In the genomic region with DNA sequence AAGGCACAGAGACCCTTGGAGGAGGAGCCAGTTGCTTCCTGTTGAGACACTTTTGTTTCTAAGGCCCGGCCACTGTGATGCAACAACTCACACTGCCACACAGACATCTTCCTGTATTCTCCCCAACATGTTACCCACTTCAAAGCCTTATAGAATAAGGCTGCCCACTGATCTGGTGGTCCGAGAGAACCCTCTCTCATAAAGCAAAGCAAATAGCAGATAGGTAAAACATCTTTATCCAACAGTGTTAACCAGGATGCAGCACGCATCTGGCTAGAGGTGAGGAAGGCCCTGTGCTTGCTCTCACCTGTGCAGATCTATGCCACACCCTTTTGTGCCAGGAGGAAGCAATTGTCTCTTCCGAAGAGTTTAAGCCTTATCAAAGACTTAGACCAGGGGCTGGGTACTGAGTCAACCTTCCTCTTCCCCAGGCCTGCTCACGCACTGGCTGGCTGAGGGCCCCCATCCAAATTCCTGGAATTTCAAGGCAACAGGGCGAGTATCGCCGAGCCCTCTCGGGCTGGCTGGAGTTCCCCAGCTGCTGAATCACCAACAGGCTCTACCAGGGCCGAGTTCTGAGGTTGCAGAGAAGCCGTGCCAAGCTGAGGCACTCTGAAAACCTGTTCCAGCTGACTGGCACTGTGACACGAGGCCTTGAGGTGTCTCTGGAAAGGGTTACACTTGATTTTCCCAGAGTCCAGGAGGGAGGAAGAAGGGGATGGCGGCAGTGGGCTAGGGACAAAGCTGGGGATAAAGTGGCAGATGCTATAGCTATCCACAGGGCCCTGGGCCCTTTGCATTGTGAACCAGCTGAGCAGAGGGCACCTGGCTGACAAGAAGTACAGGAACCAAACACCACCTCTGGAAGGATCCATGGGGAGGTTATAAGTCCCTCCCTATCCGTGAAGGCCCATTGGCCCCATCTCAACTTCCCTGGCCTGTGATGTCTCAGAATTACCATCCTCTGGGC, we compare ENCODE assay signal across 8 cellular contexts. TPM values are rescaled to one million over a fixed set of nuclear protein-coding genes. Genes with fewer than 3 reads are reported as not detected.
DNase-seq lines count a peak whose midpoint lies in the region; ATAC-seq lines count a peak whose summit lies in the region.

No MANE protein-coding gene starts in this region.

- peak; percentile 59 for DNase-seq in H7
- peak; percentile 92 for DNase-seq in SKM-1 treated with dmso at 0.1 percent for 144 hours (lab: John Stamatoyannopoulos, UW; ENCODE audit: unreplicated experiment)
- peak; percentile 38 to 41 (median 38) for DNase-seq in effector memory CD8-positive, alpha-beta T cell
- peak; percentile 5 for DNase-seq in non-pigmented ciliary epithelial cell (ENCODE audit: low read depth)
- no peak for DNase-seq in NCI-H82 (lab: John Stamatoyannopoulos, UW)
- DNase-seq in foreskin melanocyte = no peak
- DNase-seq in NCI-H69 (lab: John Stamatoyannopoulos, UW) = no peak
- no peak for DNase-seq in hypothalamus (lab: John Stamatoyannopoulos, UW)

- H3K36me3 ChIP-seq in H7 (replicated peaks; ENCODE audit: control insufficient read depth, insufficient read depth, low read length) = no peaks in the 10 kb centered on the region

- H3K36me3 Mint-ChIP-seq in effector memory CD8-positive, alpha-beta T cell (ENCODE audit: insufficient read depth) = peaks cover 5% of the 10 kb centered on the region

- ATAC-seq in effector memory CD8-positive, alpha-beta T cell (replicated peaks) = peak; percentile 92

- H3K27me3 Mint-ChIP-seq in effector memory CD8-positive, alpha-beta T cell = no peaks in the 10 kb centered on the region

- H3K9me3 Mint-ChIP-seq in effector memory CD8-positive, alpha-beta T cell = no peaks in the 10 kb centered on the region

- H3K27me3 ChIP-seq in H7 (ENCODE audit: control insufficient read depth, insufficient read depth, low read length) = no peaks in the 10 kb centered on the region

- peak overlapping the region; percentile 57 to 73 for H3K4me3 Mint-ChIP-seq in effector memory CD8-positive, alpha-beta T cell

- peak overlapping the region; percentile 77 to 81 for H3K27ac Mint-ChIP-seq in effector memory CD8-positive, alpha-beta T cell

- peaks cover 19 to 23% of the 10 kb centered on the region in 2 donors for H3K4me1 Mint-ChIP-seq in effector memory CD8-positive, alpha-beta T cell (ENCODE audit: low read depth in 2 of 2)

- H3K4me3 ChIP-seq in H7 (ENCODE audit: insufficient read depth, low read depth, low read length) = no peak overlapping the region

RNA-seq across cellular contexts. Expression of a gene that starts 29.3 kb away (rescaled TPM):
- total RNA-seq in H7 (2014; rRNA removed; shearing (Covaris generic)) = 0.87 and 1.3 TPM in 2 replicates

Comparison
In these comparisons a context has a peak if more than half of its experiments do, and no peak if none do; other contexts are left out.
1. DNase-seq: peak in H7 (single experiment), SKM-1 treated with dmso at 0.1 percent for 144 hours (single experiment), effector memory CD8-positive, alpha-beta T cell (3 of 3) and non-pigmented ciliary epithelial cell (single experiment); none in NCI-H82 (single experiment), foreskin melanocyte (single experiment), NCI-H69 (single experiment) and hypothalamus (0 of 51).